23 cellular contexts compared by ENCODE assay signal in the genomic region with DNA sequence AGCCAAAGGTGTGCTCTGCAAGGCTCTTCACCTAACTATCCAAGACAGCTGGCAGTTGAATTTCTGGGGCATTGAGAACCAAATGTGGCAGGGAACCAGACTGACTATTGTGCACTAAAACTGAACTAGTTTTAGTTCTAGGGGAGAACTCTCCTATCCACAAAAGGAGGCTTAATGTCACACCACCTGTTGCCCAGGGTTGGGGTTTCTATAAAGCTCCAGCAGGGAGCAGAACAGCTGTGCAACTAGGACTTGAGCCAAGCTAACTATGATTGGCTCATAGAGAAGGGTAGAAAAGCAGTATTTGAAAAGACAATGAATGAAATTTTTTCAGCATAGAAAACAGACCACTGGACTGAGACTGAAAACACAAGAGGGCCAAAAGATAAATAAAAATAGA. TPM values are rescaled to one million over a fixed set of nuclear protein-coding genes. Genes with fewer than 3 reads are reported as not detected.
DNase-seq lines count a peak whose midpoint lies in the region; FAIRE-seq and TF ChIP-seq lines count a peak whose summit lies in the region.
"Had no signal": no experiment of that assay in that cellular context is flagged by ENCODE, and none has a peak within 500 bp of the region (broad histone marks: within the 10 kb centered on the region; RNA-seq: fewer than 3 reads in every experiment).

No MANE protein-coding gene starts in this region.

- peaks cover 18% of the 10 kb centered on the region for H3K4me1 Mint-ChIP-seq in nephron
- H3K4me1 Mint-ChIP-seq: activated CD4-positive, alpha-beta T cell treated with anti-CD3 and anti-CD28 coated beads, Interleukin-2, amount 10 ng/mL, durations not matched to agents 7 days and 5 days; CD14-positive monocyte; stimulated activated effector memory CD8-positive, alpha-beta T cell treated with anti-CD3 and anti-CD28 coated beads, Interleukin-12 subunit alpha, Interleukin-12 subunit beta, amount 100 ng/mL, for 72 hours had no signal

- TF ChIP-seq CTCF in HEK293 (tag by site-specific recombination; IDR thresholded peaks at IDR 0.05): no peak
- no peak for TF ChIP-seq CTCF in nephron (IDR thresholded peaks at IDR 0.05; ENCODE audit: unreplicated experiment in 3 of 3)

- POLR2A ChIA-PET in HEK293 (lab: Yijun Ruan, JAX): no interaction called here

- no peak overlapping the region for H3K4me3 ChIP-seq in HEK293 (ENCODE audit: low read depth, low read length)
- H3K4me3 ChIP-seq: body of pancreas, dorsolateral prefrontal cortex, gastrocnemius medialis, GM23338, upper lobe of left lung had no signal

- H3K36me3 Mint-ChIP-seq in nephron (ENCODE audit: low read depth): no peaks in the 10 kb centered on the region
- H3K36me3 Mint-ChIP-seq: stimulated activated effector memory CD8-positive, alpha-beta T cell treated with anti-CD3 and anti-CD28 coated beads, Interleukin-12 subunit alpha, Interleukin-12 subunit beta, amount 100 ng/mL, for 72 hours had no signal

- CTCF ChIA-PET in HEK293 (lab: Yijun Ruan, JAX): no interaction called here

- no peak overlapping the region for H3K27ac ChIP-seq in HEK293 (ENCODE audit: extremely low read depth, low read depth, low read length)
- H3K27ac ChIP-seq: body of pancreas, dorsolateral prefrontal cortex, gastrocnemius medialis, upper lobe of left lung, VCaP had no signal

- no peaks in the 10 kb centered on the region for H3K9me3 ChIP-seq in HEK293 (ENCODE audit: control insufficient read depth, insufficient read depth, low read depth, low read length)
- H3K9me3 ChIP-seq: gastrocnemius medialis had no signal

- no peak for TF ChIP-seq POLR2A in GM12891 (IDR thresholded peaks at IDR 0.05; ENCODE audit: low read depth, low read length)

- no peaks in the 10 kb centered on the region for H3K27me3 Mint-ChIP-seq in nephron (ENCODE audit: low read depth)
- H3K27me3 Mint-ChIP-seq: progenitor cell of endocrine pancreas had no signal

- DNase-seq in NCI-H1694 (lab: John Stamatoyannopoulos, UW) (peak; percentile 79), NCI-H774 (lab: John Stamatoyannopoulos, UW) (peak; percentile 51), GM12891 (ENCODE audit: insufficient read length, low spot score) (no peak), GF-D8 (lab: John Stamatoyannopoulos, UW) (no peak), NCI-H2227 treated with DMSO at 0.1 percent for 48 hours (lab: John Stamatoyannopoulos, UW) (no peak)
- DNase-seq: activated CD4-positive, alpha-beta T cell treated with anti-CD3 and anti-CD28 coated beads, Interleukin-2, amount 10 ng/mL, durations not matched to agents 7 days and 5 days; activated T-cell treated with anti-CD3 and anti-CD28 coated beads, Interleukin-2, amount 50 U/mL, for 4 hours; body of pancreas; dorsolateral prefrontal cortex; gastrocnemius medialis; HFFc6; NCI-H1436 treated with DMSO at 0.1 percent for 48 hours; NCI-H526; PC-3; stimulated activated CD4-positive, alpha-beta T cell treated with anti-CD3 and anti-CD28 coated beads, Interleukin-4, amount 100 ng/mL, for 24 hours; upper lobe of left lung had no signal

- H3K9me3 Mint-ChIP-seq in nephron: peaks cover 19% of the 10 kb centered on the region

- H3K4me3 Mint-ChIP-seq in nephron: peak overlapping the region in 1 of 3 experiments; percentile 37
- H3K4me3 Mint-ChIP-seq: activated CD4-positive, alpha-beta T cell treated with anti-CD3 and anti-CD28 coated beads, Interleukin-2, amount 10 ng/mL, durations not matched to agents 7 days and 5 days; activated T-cell treated with anti-CD3 and anti-CD28 coated beads, Interleukin-2, amount 50 U/mL, for 4 hours; CD14-positive monocyte; GM23338; HFFc6; stimulated activated effector memory CD8-positive, alpha-beta T cell treated with anti-CD3 and anti-CD28 coated beads, Interleukin-12 subunit alpha, Interleukin-12 subunit beta, amount 100 ng/mL, for 72 hours had no signal

- FAIRE-seq in GM12891 (lab: Jason Lieb, UNC): no peak

- peak overlapping the region in 2 of 3 experiments; percentile 19 to 29 for H3K27ac Mint-ChIP-seq in nephron
- H3K27ac Mint-ChIP-seq: activated CD4-positive, alpha-beta T cell treated with anti-CD3 and anti-CD28 coated beads, Interleukin-2, amount 10 ng/mL, durations not matched to agents 7 days and 5 days; CD14-positive monocyte; GM23338; HFFc6; progenitor cell of endocrine pancreas; stimulated activated effector memory CD8-positive, alpha-beta T cell treated with anti-CD3 and anti-CD28 coated beads, Interleukin-12 subunit alpha, Interleukin-12 subunit beta, amount 100 ng/mL, for 72 hours had no signal

- no peaks in the 10 kb centered on the region; the same call in 1 of the 2 replicates for H3K4me1 ChIP-seq in HEK293 (ENCODE audit: control insufficient read depth, insufficient read depth, low read length)
- H3K4me1 ChIP-seq: body of pancreas had no signal

- no peaks in the 10 kb centered on the region for H3K36me3 ChIP-seq in HEK293 (ENCODE audit: control insufficient read depth in 2 of 2, insufficient read depth in 1 of 2, low read length in 2 of 2)
- H3K36me3 ChIP-seq: gastrocnemius medialis, upper lobe of left lung had no signal

TF ChIP-seq in HEK293, 187 proteins besides CTCF, POLR2A, EP300 and RAD21:
- TF ChIP-seq SCRT2 (tag by site-specific recombination; IDR thresholded peaks at IDR 0.05): 0 out of 2 replicates have a peak, but pooled peaks have one; percentile 44
- TF ChIP-seq ZIC2 (tag by site-specific recombination; IDR thresholded peaks at IDR 0.05): no peak

TF ChIP-seq in GM12891, 5 proteins besides CTCF, POLR2A, EP300 and RAD21:
- TF ChIP-seq SPI1 (IDR thresholded peaks at IDR 0.05; ENCODE audit: low read depth, low read length) (no peak), POU2F2 (IDR thresholded peaks at IDR 0.05; ENCODE audit: low read depth, low read length) (no peak), TAF1 (IDR thresholded peaks at IDR 0.05; ENCODE audit: low read depth, low read length) (no peak), POLR2AphosphoS5 (IDR thresholded peaks at IDR 0.05; ENCODE audit: low read depth, low read length) (no peak), PAX5 (IDR thresholded peaks at IDR 0.05; ENCODE audit: insufficient read depth, low read length, severe bottlenecking) (no peak)
TF ChIP-seq in GM12891: peak in this region for 0.

RNA-seq across cellular contexts. Expression of gene FGGY, which starts 53.4 kb away (rescaled TPM):
- polyA plus RNA-seq in GM12891 (2012; ENCODE audit: low read depth, missing spikeins): 9.6 TPM

Comparison
In these comparisons a context has a peak if more than half of its experiments do, and no peak if none do; other contexts are left out.
1. DNase-seq: peak in NCI-H1694 (single experiment) and NCI-H774 (single experiment); none in GM12891 (single experiment), GF-D8 (single experiment) and NCI-H2227 treated with DMSO at 0.1 percent for 48 hours (single experiment).